1 cellular context compared by ENCODE assay signal in the genomic region with DNA sequence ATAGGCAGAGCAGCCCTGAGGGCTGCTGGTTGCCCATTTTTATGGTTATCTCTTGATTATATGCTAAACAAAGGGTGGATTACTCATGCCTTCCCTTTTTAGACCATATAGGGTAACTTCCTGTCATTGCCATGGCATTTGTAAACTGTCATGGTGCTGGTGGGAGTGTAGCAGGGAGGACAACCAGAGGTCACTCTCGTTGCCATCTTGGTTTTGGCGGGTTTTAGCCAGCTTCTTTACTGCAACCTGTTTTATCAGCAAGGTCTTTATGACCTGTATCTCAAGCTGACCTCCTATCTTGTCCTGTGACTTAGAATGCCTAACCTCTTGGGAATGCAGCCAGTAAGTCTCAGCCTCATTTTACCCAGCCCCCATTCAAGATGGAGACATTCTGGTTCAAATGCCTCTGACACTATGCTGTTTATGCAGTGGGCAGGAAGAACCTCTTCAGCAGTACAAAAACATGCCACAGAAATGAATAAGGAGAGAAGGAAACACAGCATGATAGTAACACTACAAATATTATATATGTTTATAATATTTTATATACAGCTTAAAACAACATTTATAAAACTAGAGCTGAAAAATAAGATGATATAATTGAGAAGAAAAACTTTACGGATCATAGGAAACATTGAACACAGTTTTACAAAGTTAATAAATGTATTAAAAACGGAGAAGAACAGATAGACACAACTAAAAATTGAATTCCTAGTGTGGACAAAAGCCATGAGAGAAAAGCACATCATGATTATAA.
TF ChIP-seq lines count a peak whose summit lies in the region.

No MANE protein-coding gene starts in this region.

TF ChIP-seq in K562, 482 proteins besides CTCF, POLR2A, EP300 and RAD21 (continued from another document and continues in another):
- TF ChIP-seq, protein P1, sequence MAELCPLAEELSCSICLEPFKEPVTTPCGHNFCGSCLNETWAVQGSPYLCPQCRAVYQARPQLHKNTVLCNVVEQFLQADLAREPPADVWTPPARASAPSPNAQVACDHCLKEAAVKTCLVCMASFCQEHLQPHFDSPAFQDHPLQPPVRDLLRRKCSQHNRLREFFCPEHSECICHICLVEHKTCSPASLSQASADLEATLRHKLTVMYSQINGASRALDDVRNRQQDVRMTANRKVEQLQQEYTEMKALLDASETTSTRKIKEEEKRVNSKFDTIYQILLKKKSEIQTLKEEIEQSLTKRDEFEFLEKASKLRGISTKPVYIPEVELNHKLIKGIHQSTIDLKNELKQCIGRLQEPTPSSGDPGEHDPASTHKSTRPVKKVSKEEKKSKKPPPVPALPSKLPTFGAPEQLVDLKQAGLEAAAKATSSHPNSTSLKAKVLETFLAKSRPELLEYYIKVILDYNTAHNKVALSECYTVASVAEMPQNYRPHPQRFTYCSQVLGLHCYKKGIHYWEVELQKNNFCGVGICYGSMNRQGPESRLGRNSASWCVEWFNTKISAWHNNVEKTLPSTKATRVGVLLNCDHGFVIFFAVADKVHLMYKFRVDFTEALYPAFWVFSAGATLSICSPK (IDR thresholded peaks at IDR 0.05; ENCODE audit: borderline replicate concordance): no peak
- TF ChIP-seq ZNF146 (CRISPR knock-in tag; IDR thresholded peaks at IDR 0.05; ENCODE audit: unreplicated experiment): no peak
- no peak for TF ChIP-seq ZNF184 (CRISPR knock-in tag; IDR thresholded peaks at IDR 0.05)
- TF ChIP-seq ZNF766 (CRISPR knock-in tag; conservative IDR thresholded peaks at IDR 0.05): peak; percentile 99
- TF ChIP-seq ZNF830 (CRISPR knock-in tag; IDR thresholded peaks at IDR 0.05): peak; percentile 83; the same call in 1 of the 2 replicates
- TF ChIP-seq ZNF384 (IDR thresholded peaks at IDR 0.05; ENCODE audit: low read depth, low read length): no peak
- TF ChIP-seq ZKSCAN3 (CRISPR knock-in tag; IDR thresholded peaks at IDR 0.05): peak; percentile 61; the same call in 1 of the 2 replicates
- TF ChIP-seq ESRRA (IDR thresholded peaks at IDR 0.05; ENCODE audit: borderline replicate concordance, low read depth): peak; percentile 98
- TF ChIP-seq, protein P2, sequence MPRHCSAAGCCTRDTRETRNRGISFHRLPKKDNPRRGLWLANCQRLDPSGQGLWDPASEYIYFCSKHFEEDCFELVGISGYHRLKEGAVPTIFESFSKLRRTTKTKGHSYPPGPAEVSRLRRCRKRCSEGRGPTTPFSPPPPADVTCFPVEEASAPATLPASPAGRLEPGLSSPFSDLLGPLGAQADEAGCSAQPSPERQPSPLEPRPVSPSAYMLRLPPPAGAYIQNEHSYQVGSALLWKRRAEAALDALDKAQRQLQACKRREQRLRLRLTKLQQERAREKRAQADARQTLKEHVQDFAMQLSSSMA (CRISPR knock-in tag; IDR thresholded peaks at IDR 0.05): no peak
- peak; percentile 89 for TF ChIP-seq ZNF347 (CRISPR knock-in tag; IDR thresholded peaks at IDR 0.05; ENCODE audit: low read depth)
- peak; percentile 75 for TF ChIP-seq FOSL1 (tag; conservative IDR thresholded peaks at IDR 0.05)
- TF ChIP-seq, protein P3, sequence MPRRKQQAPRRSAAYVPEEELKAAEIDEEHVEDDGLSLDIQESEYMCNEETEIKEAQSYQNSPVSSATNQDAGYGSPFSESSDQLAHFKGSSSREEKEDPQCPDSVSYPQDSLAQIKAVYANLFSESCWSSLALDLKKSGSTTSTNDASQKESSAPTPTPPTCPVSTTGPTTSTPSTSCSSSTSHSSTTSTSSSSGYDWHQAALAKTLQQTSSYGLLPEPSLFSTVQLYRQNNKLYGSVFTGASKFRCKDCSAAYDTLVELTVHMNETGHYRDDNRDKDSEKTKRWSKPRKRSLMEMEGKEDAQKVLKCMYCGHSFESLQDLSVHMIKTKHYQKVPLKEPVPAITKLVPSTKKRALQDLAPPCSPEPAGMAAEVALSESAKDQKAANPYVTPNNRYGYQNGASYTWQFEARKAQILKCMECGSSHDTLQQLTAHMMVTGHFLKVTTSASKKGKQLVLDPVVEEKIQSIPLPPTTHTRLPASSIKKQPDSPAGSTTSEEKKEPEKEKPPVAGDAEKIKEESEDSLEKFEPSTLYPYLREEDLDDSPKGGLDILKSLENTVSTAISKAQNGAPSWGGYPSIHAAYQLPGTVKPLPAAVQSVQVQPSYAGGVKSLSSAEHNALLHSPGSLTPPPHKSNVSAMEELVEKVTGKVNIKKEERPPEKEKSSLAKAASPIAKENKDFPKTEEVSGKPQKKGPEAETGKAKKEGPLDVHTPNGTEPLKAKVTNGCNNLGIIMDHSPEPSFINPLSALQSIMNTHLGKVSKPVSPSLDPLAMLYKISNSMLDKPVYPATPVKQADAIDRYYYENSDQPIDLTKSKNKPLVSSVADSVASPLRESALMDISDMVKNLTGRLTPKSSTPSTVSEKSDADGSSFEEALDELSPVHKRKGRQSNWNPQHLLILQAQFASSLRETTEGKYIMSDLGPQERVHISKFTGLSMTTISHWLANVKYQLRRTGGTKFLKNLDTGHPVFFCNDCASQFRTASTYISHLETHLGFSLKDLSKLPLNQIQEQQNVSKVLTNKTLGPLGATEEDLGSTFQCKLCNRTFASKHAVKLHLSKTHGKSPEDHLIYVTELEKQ (CRISPR knock-in tag; IDR thresholded peaks at IDR 0.05): peak; percentile 92
- no peak for TF ChIP-seq NR2C2 (CRISPR knock-in tag; IDR thresholded peaks at IDR 0.05)
- peak; percentile 83 for TF ChIP-seq NR2C2 (tag; IDR thresholded peaks at IDR 0.05)
- peak; percentile 94 for TF ChIP-seq ZNF239 (CRISPR knock-in tag; IDR thresholded peaks at IDR 0.05)
- peak; percentile 95 for TF ChIP-seq BACH1 (tag; IDR thresholded peaks at IDR 0.05)
- peak; percentile 91 for TF ChIP-seq ZNF212 (CRISPR knock-in tag; IDR thresholded peaks at IDR 0.05)
- TF ChIP-seq, protein P4, sequence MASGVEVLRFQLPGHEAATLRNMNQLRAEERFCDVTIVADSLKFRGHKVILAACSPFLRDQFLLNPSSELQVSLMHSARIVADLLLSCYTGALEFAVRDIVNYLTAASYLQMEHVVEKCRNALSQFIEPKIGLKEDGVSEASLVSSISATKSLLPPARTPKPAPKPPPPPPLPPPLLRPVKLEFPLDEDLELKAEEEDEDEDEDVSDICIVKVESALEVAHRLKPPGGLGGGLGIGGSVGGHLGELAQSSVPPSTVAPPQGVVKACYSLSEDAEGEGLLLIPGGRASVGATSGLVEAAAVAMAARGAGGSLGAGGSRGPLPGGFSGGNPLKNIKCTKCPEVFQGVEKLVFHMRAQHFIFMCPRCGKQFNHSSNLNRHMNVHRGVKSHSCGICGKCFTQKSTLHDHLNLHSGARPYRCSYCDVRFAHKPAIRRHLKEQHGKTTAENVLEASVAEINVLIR (CRISPR knock-in tag; IDR thresholded peaks at IDR 0.05): peak; percentile 86
- peak; percentile 37; the same call in 1 of the 2 replicates for TF ChIP-seq CTBP1 (IDR thresholded peaks at IDR 0.05; ENCODE audit: borderline replicate concordance)
- TF ChIP-seq BRD4 (IDR thresholded peaks at IDR 0.05): peak; percentile 63; the same call in 1 of the 2 replicates
- no peak for TF ChIP-seq PHB (CRISPR knock-in tag; IDR thresholded peaks at IDR 0.05)
- TF ChIP-seq NR3C1 (CRISPR knock-in tag; IDR thresholded peaks at IDR 0.05): no peak
- TF ChIP-seq TAF7 (tag; IDR thresholded peaks at IDR 0.05): peak; percentile 87
- TF ChIP-seq ZNF165 (CRISPR knock-in tag; IDR thresholded peaks at IDR 0.05; ENCODE audit: borderline replicate concordance): peak; percentile 90; the same call in 1 of the 2 replicates
- peak; percentile 71; the same call in 1 of the 2 replicates for TF ChIP-seq ZNF140 (CRISPR knock-in tag; IDR thresholded peaks at IDR 0.05)
- peak; percentile 44 for TF ChIP-seq MEIS2 (IDR thresholded peaks at IDR 0.05; ENCODE audit: partially characterized antibody)
- TF ChIP-seq CHCHD3 (CRISPR knock-in tag; IDR thresholded peaks at IDR 0.05): no peak
- TF ChIP-seq, protein P5, sequence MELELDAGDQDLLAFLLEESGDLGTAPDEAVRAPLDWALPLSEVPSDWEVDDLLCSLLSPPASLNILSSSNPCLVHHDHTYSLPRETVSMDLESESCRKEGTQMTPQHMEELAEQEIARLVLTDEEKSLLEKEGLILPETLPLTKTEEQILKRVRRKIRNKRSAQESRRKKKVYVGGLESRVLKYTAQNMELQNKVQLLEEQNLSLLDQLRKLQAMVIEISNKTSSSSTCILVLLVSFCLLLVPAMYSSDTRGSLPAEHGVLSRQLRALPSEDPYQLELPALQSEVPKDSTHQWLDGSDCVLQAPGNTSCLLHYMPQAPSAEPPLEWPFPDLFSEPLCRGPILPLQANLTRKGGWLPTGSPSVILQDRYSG (tag; conservative IDR thresholded peaks at IDR 0.05; ENCODE audit: low read depth): peak; percentile 97
- peak; percentile 82 for TF ChIP-seq POLR2H (tag; IDR thresholded peaks at IDR 0.05; ENCODE audit: low read depth)
- TF ChIP-seq PTTG1 (tag; IDR thresholded peaks at IDR 0.05; ENCODE audit: low read depth): peak; percentile 94
- TF ChIP-seq, protein P6, sequence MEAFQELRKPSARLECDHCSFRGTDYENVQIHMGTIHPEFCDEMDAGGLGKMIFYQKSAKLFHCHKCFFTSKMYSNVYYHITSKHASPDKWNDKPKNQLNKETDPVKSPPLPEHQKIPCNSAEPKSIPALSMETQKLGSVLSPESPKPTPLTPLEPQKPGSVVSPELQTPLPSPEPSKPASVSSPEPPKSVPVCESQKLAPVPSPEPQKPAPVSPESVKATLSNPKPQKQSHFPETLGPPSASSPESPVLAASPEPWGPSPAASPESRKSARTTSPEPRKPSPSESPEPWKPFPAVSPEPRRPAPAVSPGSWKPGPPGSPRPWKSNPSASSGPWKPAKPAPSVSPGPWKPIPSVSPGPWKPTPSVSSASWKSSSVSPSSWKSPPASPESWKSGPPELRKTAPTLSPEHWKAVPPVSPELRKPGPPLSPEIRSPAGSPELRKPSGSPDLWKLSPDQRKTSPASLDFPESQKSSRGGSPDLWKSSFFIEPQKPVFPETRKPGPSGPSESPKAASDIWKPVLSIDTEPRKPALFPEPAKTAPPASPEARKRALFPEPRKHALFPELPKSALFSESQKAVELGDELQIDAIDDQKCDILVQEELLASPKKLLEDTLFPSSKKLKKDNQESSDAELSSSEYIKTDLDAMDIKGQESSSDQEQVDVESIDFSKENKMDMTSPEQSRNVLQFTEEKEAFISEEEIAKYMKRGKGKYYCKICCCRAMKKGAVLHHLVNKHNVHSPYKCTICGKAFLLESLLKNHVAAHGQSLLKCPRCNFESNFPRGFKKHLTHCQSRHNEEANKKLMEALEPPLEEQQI (IDR thresholded peaks at IDR 0.05): no peak
- TF ChIP-seq, protein P7, sequence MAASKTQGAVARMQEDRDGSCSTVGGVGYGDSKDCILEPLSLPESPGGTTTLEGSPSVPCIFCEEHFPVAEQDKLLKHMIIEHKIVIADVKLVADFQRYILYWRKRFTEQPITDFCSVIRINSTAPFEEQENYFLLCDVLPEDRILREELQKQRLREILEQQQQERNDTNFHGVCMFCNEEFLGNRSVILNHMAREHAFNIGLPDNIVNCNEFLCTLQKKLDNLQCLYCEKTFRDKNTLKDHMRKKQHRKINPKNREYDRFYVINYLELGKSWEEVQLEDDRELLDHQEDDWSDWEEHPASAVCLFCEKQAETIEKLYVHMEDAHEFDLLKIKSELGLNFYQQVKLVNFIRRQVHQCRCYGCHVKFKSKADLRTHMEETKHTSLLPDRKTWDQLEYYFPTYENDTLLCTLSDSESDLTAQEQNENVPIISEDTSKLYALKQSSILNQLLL (CRISPR knock-in tag; IDR thresholded peaks at IDR 0.05; ENCODE audit: borderline replicate concordance): no peak
- TF ChIP-seq TOE1 (IDR thresholded peaks at IDR 0.05; ENCODE audit: borderline replicate concordance): no peak
- no peak for TF ChIP-seq TOE1 (CRISPR knock-in tag; IDR thresholded peaks at IDR 0.05; ENCODE audit: borderline replicate concordance, low read depth)
- TF ChIP-seq, protein P8, sequence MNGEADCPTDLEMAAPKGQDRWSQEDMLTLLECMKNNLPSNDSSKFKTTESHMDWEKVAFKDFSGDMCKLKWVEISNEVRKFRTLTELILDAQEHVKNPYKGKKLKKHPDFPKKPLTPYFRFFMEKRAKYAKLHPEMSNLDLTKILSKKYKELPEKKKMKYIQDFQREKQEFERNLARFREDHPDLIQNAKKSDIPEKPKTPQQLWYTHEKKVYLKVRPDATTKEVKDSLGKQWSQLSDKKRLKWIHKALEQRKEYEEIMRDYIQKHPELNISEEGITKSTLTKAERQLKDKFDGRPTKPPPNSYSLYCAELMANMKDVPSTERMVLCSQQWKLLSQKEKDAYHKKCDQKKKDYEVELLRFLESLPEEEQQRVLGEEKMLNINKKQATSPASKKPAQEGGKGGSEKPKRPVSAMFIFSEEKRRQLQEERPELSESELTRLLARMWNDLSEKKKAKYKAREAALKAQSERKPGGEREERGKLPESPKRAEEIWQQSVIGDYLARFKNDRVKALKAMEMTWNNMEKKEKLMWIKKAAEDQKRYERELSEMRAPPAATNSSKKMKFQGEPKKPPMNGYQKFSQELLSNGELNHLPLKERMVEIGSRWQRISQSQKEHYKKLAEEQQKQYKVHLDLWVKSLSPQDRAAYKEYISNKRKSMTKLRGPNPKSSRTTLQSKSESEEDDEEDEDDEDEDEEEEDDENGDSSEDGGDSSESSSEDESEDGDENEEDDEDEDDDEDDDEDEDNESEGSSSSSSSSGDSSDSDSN (IDR thresholded peaks at IDR 0.05; ENCODE audit: borderline replicate concordance in 1 of 2, low read depth in 2 of 2, low read length in 2 of 2): no peak
- no peak for TF ChIP-seq FOXP1 (CRISPR knock-in tag; IDR thresholded peaks at IDR 0.05)
- TF ChIP-seq NR2C1 (IDR thresholded peaks at IDR 0.05): no peak
- peak; percentile 95 for TF ChIP-seq NR2C1 (tag; IDR thresholded peaks at IDR 0.05)
- no peak for TF ChIP-seq MIER1 (IDR thresholded peaks at IDR 0.05; ENCODE audit: low read depth)
- no peak for TF ChIP-seq CBX2 (IDR thresholded peaks at IDR 0.05; ENCODE audit: insufficient read depth, low read length, poor library complexity, severe bottlenecking)
- TF ChIP-seq ZNF699 (CRISPR knock-in tag; IDR thresholded peaks at IDR 0.05; ENCODE audit: insufficient replicate concordance): no peak
- TF ChIP-seq, protein P9, sequence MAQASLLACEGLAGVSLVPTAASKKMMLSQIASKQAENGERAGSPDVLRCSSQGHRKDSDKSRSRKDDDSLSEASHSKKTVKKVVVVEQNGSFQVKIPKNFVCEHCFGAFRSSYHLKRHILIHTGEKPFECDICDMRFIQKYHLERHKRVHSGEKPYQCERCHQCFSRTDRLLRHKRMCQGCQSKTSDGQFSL (CRISPR knock-in tag; IDR thresholded peaks at IDR 0.05): no peak
- TF ChIP-seq, protein P9 (tag; IDR thresholded peaks at IDR 0.05): peak in 1 of 2 experiments; percentile 97; a peak in 2 of 4 replicates
- no peak for TF ChIP-seq SNIP1 (IDR thresholded peaks at IDR 0.05; ENCODE audit: low read depth)
- TF ChIP-seq ERF (CRISPR knock-in tag; IDR thresholded peaks at IDR 0.05): peak; percentile 99
- peak in 1 of 2 experiments; percentile 98; a peak in 2 of 4 replicates for TF ChIP-seq TEAD1 (CRISPR knock-in tag; IDR thresholded peaks at IDR 0.05)
- peak; percentile 35; the same call in 1 of the 2 replicates for TF ChIP-seq ZNF764 (CRISPR knock-in tag; IDR thresholded peaks at IDR 0.05; ENCODE audit: low read depth)
- TF ChIP-seq ZNF79 (CRISPR knock-in tag; IDR thresholded peaks at IDR 0.05; ENCODE audit: low read depth): peak; percentile 92
- TF ChIP-seq ZNF175 (CRISPR knock-in tag; IDR thresholded peaks at IDR 0.05; ENCODE audit: low read depth): peak; percentile 100
- no peak for TF ChIP-seq ZNF707 (CRISPR knock-in tag; conservative IDR thresholded peaks at IDR 0.05)
- no peak for TF ChIP-seq PURB (CRISPR knock-in tag; IDR thresholded peaks at IDR 0.05; ENCODE audit: low read depth)
- no peak for TF ChIP-seq SRSF1 (IDR thresholded peaks at IDR 0.05; ENCODE audit: low read depth, low read length)
